Comparison of ENCODE assay signal across 14 cellular contexts in the genomic region with DNA sequence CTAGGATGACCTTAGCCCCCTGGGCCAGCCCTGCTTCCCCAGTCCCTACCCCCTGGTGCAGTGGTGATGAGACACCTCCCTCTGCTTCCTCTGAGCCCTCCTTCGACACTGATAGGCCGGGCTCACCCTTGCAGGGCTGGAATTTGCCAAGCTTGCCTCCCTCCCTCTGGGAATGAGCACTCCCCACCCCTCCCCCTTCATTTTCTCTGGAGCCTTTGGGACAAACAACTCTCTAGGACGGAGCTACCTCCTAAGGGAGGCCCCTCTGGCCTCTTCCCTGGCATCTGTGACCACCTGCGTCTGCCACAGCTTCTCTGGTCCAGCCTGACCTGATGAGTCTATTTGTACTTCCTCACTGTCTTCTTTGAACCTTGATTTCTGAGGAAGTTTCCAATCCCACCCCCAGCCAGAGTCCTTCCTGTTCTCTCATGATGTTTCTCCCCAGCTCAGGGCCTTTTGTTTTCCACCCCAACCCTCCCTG. TPM values are rescaled to one million over a fixed set of nuclear protein-coding genes. Genes with fewer than 3 reads are reported as not detected.
DNase-seq lines count a peak whose midpoint lies in the region; ATAC-seq, FAIRE-seq and TF ChIP-seq lines count a peak whose summit lies in the region.
"Had no signal": no experiment of that assay in that cellular context is flagged by ENCODE, and none has a peak within 500 bp of the region (broad histone marks: within the 10 kb centered on the region; RNA-seq: fewer than 3 reads in every experiment).

No MANE protein-coding gene starts in this region.

- H3K4me3 ChIP-seq in HepG2 (replicated peaks in 1 of 3; ENCODE audit: insufficient read depth in 1 of 3, low read depth in 2 of 3, low read length in 3 of 3) = no peak overlapping the region
- no peak overlapping the region for H3K4me3 ChIP-seq in lower leg skin (ENCODE audit: low read depth, poor library complexity, severe bottlenecking)
- H3K4me3 ChIP-seq: colonic mucosa, uterus had no signal

- no TSS peak for BruUV-seq in HepG2 (replicated peaks; lab: Mats Ljungman, UMichigan)

- no peaks in the 10 kb centered on the region for H3K9me3 ChIP-seq in HepG2 (ENCODE audit: low read length)
- H3K9me3 ChIP-seq in CD4-positive, alpha-beta T cell (ENCODE audit: control insufficient read depth, low read length) = no peaks in the 10 kb centered on the region
- H3K9me3 ChIP-seq: colonic mucosa, uterus had no signal

- H3K4me3 Mint-ChIP-seq in activated naive CD4-positive, alpha-beta T cell treated with anti-CD3 and anti-CD28 coated beads, Interleukin-2, amount 10 ng/mL, durations not matched to agents 7 days and 5 days = no peak overlapping the region
- H3K4me3 Mint-ChIP-seq in WTC11 = peak overlapping the region; percentile 27; the same call in 1 of the 2 replicates
- H3K4me3 Mint-ChIP-seq in stimulated activated naive B cell treated with anti-CD40 and anti-IgM and Interleukin-4, amounts not matched to agents 10 μg/mL and 1 μg/mL and 100 μg/mL, for 72 hours = peak overlapping the region; percentile 4 to 17
- H3K4me3 Mint-ChIP-seq in CD4-positive, alpha-beta T cell = no peak overlapping the region

- no peaks in the 10 kb centered on the region for H3K36me3 Mint-ChIP-seq in activated naive CD4-positive, alpha-beta T cell treated with anti-CD3 and anti-CD28 coated beads, Interleukin-2, amount 10 ng/mL, durations not matched to agents 7 days and 5 days
- H3K36me3 Mint-ChIP-seq in WTC11 = no peaks in the 10 kb centered on the region
- no peaks in the 10 kb centered on the region for H3K36me3 Mint-ChIP-seq in stimulated activated naive B cell treated with anti-CD40 and anti-IgM and Interleukin-4, amounts not matched to agents 10 μg/mL and 1 μg/mL and 100 μg/mL, for 72 hours
- H3K36me3 Mint-ChIP-seq in CD4-positive, alpha-beta T cell (ENCODE audit: low read depth) = no peaks in the 10 kb centered on the region

- no peak overlapping the region for H3K9ac ChIP-seq in HepG2 (ENCODE audit: insufficient read depth, low read depth, low read length)

- peaks cover 26% of the 10 kb centered on the region for H3K27me3 Mint-ChIP-seq in activated naive CD4-positive, alpha-beta T cell treated with anti-CD3 and anti-CD28 coated beads, Interleukin-2, amount 10 ng/mL, durations not matched to agents 7 days and 5 days
- H3K27me3 Mint-ChIP-seq in WTC11 (ENCODE audit: low read depth) = no peaks in the 10 kb centered on the region
- no peaks in the 10 kb centered on the region for H3K27me3 Mint-ChIP-seq in stimulated activated naive B cell treated with anti-CD40 and anti-IgM and Interleukin-4, amounts not matched to agents 10 μg/mL and 1 μg/mL and 100 μg/mL, for 72 hours
- H3K27me3 Mint-ChIP-seq in CD4-positive, alpha-beta T cell = no peaks in the 10 kb centered on the region

- H3K9me3 Mint-ChIP-seq in activated naive CD4-positive, alpha-beta T cell treated with anti-CD3 and anti-CD28 coated beads, Interleukin-2, amount 10 ng/mL, durations not matched to agents 7 days and 5 days = no peaks in the 10 kb centered on the region
- no peaks in the 10 kb centered on the region for H3K9me3 Mint-ChIP-seq in WTC11
- no peaks in the 10 kb centered on the region for H3K9me3 Mint-ChIP-seq in stimulated activated naive B cell treated with anti-CD40 and anti-IgM and Interleukin-4, amounts not matched to agents 10 μg/mL and 1 μg/mL and 100 μg/mL, for 72 hours
- H3K9me3 Mint-ChIP-seq in CD4-positive, alpha-beta T cell = no peaks in the 10 kb centered on the region

- no peak for TF ChIP-seq RAD21 in HepG2 (CRISPR knock-in tag; IDR thresholded peaks at IDR 0.05)

- TF ChIP-seq POLR2A in HepG2 (IDR thresholded peaks at IDR 0.05; ENCODE audit: insufficient read depth in 1 of 2, low read depth in 2 of 2, low read length in 2 of 2) (no peak), lower leg skin (IDR thresholded peaks at IDR 0.05) (no peak)

- WGBS in HepG2 (ENCODE audit: low lambda C conversion rate) = 17% methylated on average over 4 of the region's 4 CpGs
- 39 to 74% methylated on average over 4 of the region's 4 CpGs for WGBS in lower leg skin, 2 donors

- no peak overlapping the region for H3K27ac ChIP-seq in HepG2 (ENCODE audit: extremely low read length, insufficient read depth, low read length)
- no peak overlapping the region for H3K27ac ChIP-seq in CD4-positive, alpha-beta T cell (ENCODE audit: low read depth, low read length)
- H3K27ac ChIP-seq: colonic mucosa, uterus had no signal

- H3K27me3 ChIP-seq in HepG2 (ENCODE audit: control insufficient read depth in 1 of 2, insufficient read depth in 2 of 2, low read length in 2 of 2) = no peaks in the 10 kb centered on the region
- H3K27me3 ChIP-seq in CD4-positive, alpha-beta T cell (ENCODE audit: control insufficient read depth, insufficient read depth, low read length) = no peaks in the 10 kb centered on the region
- H3K27me3 ChIP-seq: colonic mucosa, uterus had no signal

- CTCF ChIA-PET in activated naive CD4-positive, alpha-beta T cell treated with anti-CD3 and anti-CD28 coated beads, Interleukin-2, amount 10 ng/mL, durations not matched to agents 7 days and 5 days (lab: Charles Lee) = interaction anchor here (0.6 to 1.5 kb wide), 4 partner anchors 8 to 100 kb away, joined by 3 to 6 read pairs (median 4); no protein-coding TSS in a partner anchor
- CTCF ChIA-PET in WTC11 (lab: Charles Lee) = interaction anchor here (0.7 to 5.3 kb wide), 25 partner anchors 9 to 470 kb away, joined by 3 to 50 read pairs (median 4); partner anchors contain the start of genes ADA2 and CECR2
- CTCF ChIA-PET in HepG2 (lab: Yijun Ruan, JAX; ENCODE audit: low intra/inter-chr PET ratio, low total read pairs) = no interaction called here
- CTCF ChIA-PET in CD4-positive, alpha-beta T cell (lab: Charles Lee) = no interaction called here

- no peak overlapping the region for H3K4me2 ChIP-seq in HepG2 (ENCODE audit: low read depth, low read length)

- intact Hi-C loops in HepG2 (cut with micrococcal nuclease; ENCODE audit: unreplicated experiment) (no loop called here), lower leg skin (cut with DNase I; ENCODE audit: low total_unique reads) (no loop called here)
- intact Hi-C loops in CD4-positive, alpha-beta T cell (cut with DNase I, micrococcal nuclease) = no loop called here

- in situ Hi-C loops in HepG2 (cut with HindIII; ENCODE audit: extremely low pct_ligation_motif_present, low pct_unique_long_range_greater_than_20kb) = no loop called here

- TF ChIP-seq EP300 in HepG2 (IDR thresholded peaks at IDR 0.05; ENCODE audit: low read depth in 2 of 2, low read length in 2 of 2) (no peak), HepG2 (CRISPR knock-in tag; IDR thresholded peaks at IDR 0.05; ENCODE audit: borderline replicate concordance) (no peak)

- peak; percentile 8 for DNase-seq in activated naive CD4-positive, alpha-beta T cell treated with anti-CD3 and anti-CD28 coated beads, Interleukin-2, amount 10 ng/mL, durations not matched to agents 7 days and 5 days
- no peak for DNase-seq in activated naive CD4-positive, alpha-beta T cell (lab: John Stamatoyannopoulos, UW)
- DNase-seq in WTC11 (ENCODE audit: low spot score) (peak; percentile 65), HepG2 (ENCODE audit: low spot score) (no peak), lower leg skin (ENCODE audit: low spot score in 2 of 2) (no peak), HCEC 1CT (no peak)
- no peak for DNase-seq in stimulated activated naive B cell treated with anti-CD40 and anti-IgM and Interleukin-4, amounts not matched to agents 10 μg/mL and 1 μg/mL and 100 μg/mL, for 72 hours
- no peak for DNase-seq in CD4-positive, alpha-beta T cell
- DNase-seq: colonic mucosa, hippocampal formation, NCI-H526 treated with DMSO at 0.1 percent for 48 hours, SHP77, uterus had no signal

- no peak overlapping the region for H3K27ac Mint-ChIP-seq in activated naive CD4-positive, alpha-beta T cell treated with anti-CD3 and anti-CD28 coated beads, Interleukin-2, amount 10 ng/mL, durations not matched to agents 7 days and 5 days
- H3K27ac Mint-ChIP-seq in WTC11 = peak overlapping the region; percentile 98
- peak overlapping the region; percentile 94 for H3K27ac Mint-ChIP-seq in stimulated activated naive B cell treated with anti-CD40 and anti-IgM and Interleukin-4, amounts not matched to agents 10 μg/mL and 1 μg/mL and 100 μg/mL, for 72 hours
- no peak overlapping the region for H3K27ac Mint-ChIP-seq in CD4-positive, alpha-beta T cell

- H2AFZ ChIP-seq in HepG2 (ENCODE audit: low read length) = no peak overlapping the region

- no peaks in the 10 kb centered on the region for H4K20me1 ChIP-seq in HepG2 (ENCODE audit: insufficient read depth, low read length)

- FAIRE-seq in HepG2 (lab: Jason Lieb, UNC) = no peak
- FAIRE-seq: GM12892 had no signal

- no peaks in the 10 kb centered on the region for H3K4me1 ChIP-seq in HepG2 (ENCODE audit: insufficient read depth, low read length)
- H3K4me1 ChIP-seq: colonic mucosa, uterus had no signal

- POLR2A ChIA-PET in WTC11 (lab: Charles Lee) = interaction anchor here (0.5 to 1.4 kb wide), 5 partner anchors 14 to 200 kb away, joined by 3 to 10 read pairs (median 3); no protein-coding TSS in a partner anchor
- POLR2A ChIA-PET in HepG2 (lab: Yijun Ruan, JAX) = no interaction called here
- POLR2A ChIA-PET in CD4-positive, alpha-beta T cell (lab: Charles Lee) = no interaction called here

- TF ChIP-seq CTCF in WTC11 (IDR thresholded peaks at IDR 0.05) = no peak
- TF ChIP-seq CTCF in HepG2 (CRISPR knock-in tag; IDR thresholded peaks at IDR 0.05) = no peak
- TF ChIP-seq CTCF in CD4-positive, alpha-beta T cell (IDR thresholded peaks at IDR 0.05) = no peak
- TF ChIP-seq CTCF in lower leg skin (IDR thresholded peaks at IDR 0.05) = no peak

- H3K79me2 ChIP-seq in HepG2 (ENCODE audit: insufficient read depth, low read length) = no peaks in the 10 kb centered on the region

- H3K36me3 ChIP-seq in HepG2 (replicated peaks in 1 of 2; ENCODE audit: control insufficient read depth in 1 of 2, insufficient read depth in 2 of 2, low read length in 2 of 2) = no peaks in the 10 kb centered on the region
- H3K36me3 ChIP-seq: colonic mucosa, uterus had no signal

- ATAC-seq in WTC11 (peak; percentile 83), HepG2 (peak; percentile 33; the same call in 1 of the 3 replicates)
- ATAC-seq in stimulated activated naive B cell treated with anti-CD40 and anti-IgM and Interleukin-4, amounts not matched to agents 10 μg/mL and 1 μg/mL and 100 μg/mL, for 72 hours (replicated peaks) = peak; percentile 38 to 50
- no peak for ATAC-seq in CD4-positive, alpha-beta T cell (ENCODE audit: poor library complexity)

- peaks cover 20% of the 10 kb centered on the region for H3K4me1 Mint-ChIP-seq in activated naive CD4-positive, alpha-beta T cell treated with anti-CD3 and anti-CD28 coated beads, Interleukin-2, amount 10 ng/mL, durations not matched to agents 7 days and 5 days
- H3K4me1 Mint-ChIP-seq in WTC11 = peaks cover 54% of the 10 kb centered on the region
- H3K4me1 Mint-ChIP-seq in stimulated activated naive B cell treated with anti-CD40 and anti-IgM and Interleukin-4, amounts not matched to agents 10 μg/mL and 1 μg/mL and 100 μg/mL, for 72 hours = peaks cover 15 to 36% of the 10 kb centered on the region in 2 donors
- peaks cover 8% of the 10 kb centered on the region for H3K4me1 Mint-ChIP-seq in CD4-positive, alpha-beta T cell (ENCODE audit: low read depth)

RNA-seq across cellular contexts. Expression of gene ADA2, which starts 53.3 kb away (rescaled TPM):
- 20.0 to 22.3 TPM (median 21.6 TPM) in 3 replicates for total RNA-seq in WTC11 (2021)
- not detected in 2 replicates for total RNA-seq in HepG2 (2016; rRNA removed; fragmentation: Illumina TruSeq; extraction: Trizol)
- total RNA-seq in HepG2 (2016; cell fraction: cytosol; rRNA removed; fragmentation: Illumina TruSeq; extraction: Trizol; ENCODE audit: low read depth) = not detected in 2 replicates
- not detected in 2 replicates for total RNA-seq in HepG2 (2016; cell fraction: insoluble cytoplasmic fraction; rRNA removed; fragmentation: Illumina TruSeq; extraction: Trizol)
- not detected in 2 replicates for total RNA-seq in HepG2 (2016; cell fraction: membrane; rRNA removed; fragmentation: Illumina TruSeq; extraction: Trizol)
- total RNA-seq in HepG2 (2016; cell fraction: nucleus; rRNA removed; fragmentation: Illumina TruSeq; extraction: Trizol) = not detected in 2 replicates
- not detected in 2 replicates for polyA plus RNA-seq in HepG2 (2011; rRNA removed)
- not detected in 2 replicates for polyA plus RNA-seq in HepG2 (2011; cell fraction: cytosol; rRNA removed)
- not detected in 2 replicates for polyA plus RNA-seq in HepG2 (2011; cell fraction: nucleus; rRNA removed)
- polyA plus RNA-seq in HepG2 (2012) = not detected in 2 replicates
- polyA plus RNA-seq in HepG2 (2016; cell fraction: cytosol; fragmentation: Illumina TruSeq; extraction: Trizol; ENCODE audit: low read depth) = not detected in 2 replicates
- polyA plus RNA-seq in HepG2 (2016; cell fraction: insoluble cytoplasmic fraction; fragmentation: Illumina TruSeq; extraction: Trizol; ENCODE audit: low read depth) = not detected in 2 replicates
- polyA plus RNA-seq in HepG2 (2016; cell fraction: membrane; fragmentation: Illumina TruSeq; extraction: Trizol; ENCODE audit: low read depth) = not detected in 2 replicates
- not detected in 2 replicates for polyA plus RNA-seq in HepG2 (2016; cell fraction: nucleus; fragmentation: Illumina TruSeq; extraction: Trizol; ENCODE audit: insufficient read depth, low read depth)
- not detected in 2 replicates for polyA minus RNA-seq in HepG2 (2011; rRNA and poly(A)+ RNA removed; ENCODE audit: low replicate concordance)
- not detected in 2 replicates for polyA minus RNA-seq in HepG2 (2011; cell fraction: cytosol; rRNA and poly(A)+ RNA removed)
- polyA minus RNA-seq in HepG2 (2011; cell fraction: nucleus; rRNA and poly(A)+ RNA removed) = not detected in 2 replicates
- 10 to 100 TPM; 64.4 to 66.0 TPM for total RNA-seq in CD4-positive, alpha-beta T cell
- total RNA-seq in lower leg skin = 1 to 10 TPM; 2.1 to 7.7 (median 4.6) TPM

Comparison
In these comparisons a context has a peak if more than half of its experiments do, and no peak if none do; other contexts are left out.
1. DNase-seq: peak in activated naive CD4-positive, alpha-beta T cell treated with anti-CD3 and anti-CD28 coated beads, Interleukin-2, amount 10 ng/mL, durations not matched to agents 7 days and 5 days (single experiment) and WTC11 (single experiment); none in activated naive CD4-positive, alpha-beta T cell (0 of 4), HepG2 (single experiment), stimulated activated naive B cell treated with anti-CD40 and anti-IgM and Interleukin-4, amounts not matched to agents 10 μg/mL and 1 μg/mL and 100 μg/mL, for 72 hours (single experiment), CD4-positive, alpha-beta T cell (0 of 10), lower leg skin (0 of 2) and HCEC 1CT (single experiment).
2. H3K27ac Mint-ChIP-seq: peak in WTC11 (single experiment) and stimulated activated naive B cell treated with anti-CD40 and anti-IgM and Interleukin-4, amounts not matched to agents 10 μg/mL and 1 μg/mL and 100 μg/mL, for 72 hours (single experiment); none in activated naive CD4-positive, alpha-beta T cell treated with anti-CD3 and anti-CD28 coated beads, Interleukin-2, amount 10 ng/mL, durations not matched to agents 7 days and 5 days (single experiment) and CD4-positive, alpha-beta T cell (single experiment).
3. H3K4me3 Mint-ChIP-seq: peak in WTC11 (single experiment) and stimulated activated naive B cell treated with anti-CD40 and anti-IgM and Interleukin-4, amounts not matched to agents 10 μg/mL and 1 μg/mL and 100 μg/mL, for 72 hours (2 of 2); none in activated naive CD4-positive, alpha-beta T cell treated with anti-CD3 and anti-CD28 coated beads, Interleukin-2, amount 10 ng/mL, durations not matched to agents 7 days and 5 days (single experiment) and CD4-positive, alpha-beta T cell (single experiment).
4. CTCF ChIA-PET loops: an anchor here in activated naive CD4-positive, alpha-beta T cell treated with anti-CD3 and anti-CD28 coated beads, Interleukin-2, amount 10 ng/mL, durations not matched to agents 7 days and 5 days (0.6 to 1.5 kb wide) and WTC11 (0.7 to 5.3 kb wide); none called in HepG2 and CD4-positive, alpha-beta T cell.